12 cellular contexts compared by ENCODE assay signal in genomic region chr21:25964009-25964408, GRCh38.
DNase-seq lines count a peak whose midpoint lies in the region; ATAC-seq and TF ChIP-seq lines count a peak whose summit lies in the region.
"Had no signal": no experiment of that assay in that cellular context is flagged by ENCODE, and none has a peak within 500 bp of the region (broad histone marks: within the 10 kb centered on the region; RNA-seq: fewer than 3 reads in every experiment).

No MANE protein-coding gene starts in this region.

- H3K36me3 ChIP-seq in RWPE2 (ENCODE audit: low read depth): peaks cover 27% of the 10 kb centered on the region

- no peaks in the 10 kb centered on the region for H3K27me3 Mint-ChIP-seq in progenitor cell of endocrine pancreas
- no peaks in the 10 kb centered on the region for H3K27me3 Mint-ChIP-seq in activated CD8-positive, alpha-beta T cell treated with anti-CD3 and anti-CD28 coated beads, Interleukin-2, amount 10 ng/mL, durations not matched to agents 7 days and 5 days (ENCODE audit: low read depth)
- H3K27me3 Mint-ChIP-seq: activated B cell treated with CpG ODN at 0.5 μM for 24 hours had no signal

- no peaks in the 10 kb centered on the region for H3K27me3 ChIP-seq in RWPE2 (ENCODE audit: insufficient read depth, poor library complexity, severe bottlenecking)
- no peaks in the 10 kb centered on the region for H3K27me3 ChIP-seq in foreskin keratinocyte

- H3K4me1 ChIP-seq in RWPE2 (ENCODE audit: insufficient read depth, poor library complexity, severe bottlenecking): peaks cover 50% of the 10 kb centered on the region
- H3K4me1 ChIP-seq in foreskin keratinocyte: peaks cover 32% of the 10 kb centered on the region

- no peaks in the 10 kb centered on the region for H3K9me3 Mint-ChIP-seq in progenitor cell of endocrine pancreas (ENCODE audit: low read depth)
- H3K9me3 Mint-ChIP-seq in activated CD8-positive, alpha-beta T cell treated with anti-CD3 and anti-CD28 coated beads, Interleukin-2, amount 10 ng/mL, durations not matched to agents 7 days and 5 days (ENCODE audit: insufficient read depth): no peaks in the 10 kb centered on the region
- H3K9me3 Mint-ChIP-seq: activated B cell treated with CpG ODN at 0.5 μM for 24 hours; activated T-helper 2 cell treated with anti-CD3 and anti-CD28 coated beads, Interferon-gamma antibody, Interleukin-2, Interleukin-4, amounts not matched to agents 10 μg/mL and 5 μg/mL and 100 μg/mL, durations not matched to agents 14 hours and 24 hours and 36 hours had no signal

- no peaks in the 10 kb centered on the region for H3K9me3 ChIP-seq in RWPE2 (ENCODE audit: severe bottlenecking)

- H3K4me1 Mint-ChIP-seq in progenitor cell of endocrine pancreas (ENCODE audit: low read depth): peaks cover 23% of the 10 kb centered on the region
- H3K4me1 Mint-ChIP-seq in activated CD8-positive, alpha-beta T cell treated with anti-CD3 and anti-CD28 coated beads, Interleukin-2, amount 10 ng/mL, durations not matched to agents 7 days and 5 days (ENCODE audit: low read depth): peaks cover 10% of the 10 kb centered on the region

- peak overlapping the region; percentile 12 for H3K27ac Mint-ChIP-seq in progenitor cell of endocrine pancreas
- H3K27ac Mint-ChIP-seq in activated CD8-positive, alpha-beta T cell treated with anti-CD3 and anti-CD28 coated beads, Interleukin-2, amount 10 ng/mL, durations not matched to agents 7 days and 5 days: no peak overlapping the region
- H3K27ac Mint-ChIP-seq: activated B cell treated with CpG ODN at 0.5 μM for 24 hours; activated T-helper 2 cell treated with anti-CD3 and anti-CD28 coated beads, Interferon-gamma antibody, Interleukin-2, Interleukin-4, amounts not matched to agents 10 μg/mL and 5 μg/mL and 100 μg/mL, durations not matched to agents 14 hours and 24 hours and 36 hours had no signal

- H3K4me3 ChIP-seq in RWPE2 (ENCODE audit: severe bottlenecking): no peak overlapping the region
- H3K4me3 ChIP-seq: lung had no signal

- no peak for ATAC-seq in RWPE2 (ENCODE audit: low read depth)
- ATAC-seq in foreskin keratinocyte: peak; percentile 40
- no peak for ATAC-seq in GM21528 (IDR thresholded peaks at IDR 0.05; ENCODE audit: low FRiP score, unreplicated experiment)
- no peak for ATAC-seq in activated CD8-positive, alpha-beta T cell treated with anti-CD3 and anti-CD28 coated beads, Interleukin-2, amount 10 ng/mL, durations not matched to agents 7 days and 5 days

- DNase-seq in Daoy (ENCODE audit: low read depth) (peak; percentile 21), RWPE2 (ENCODE audit: low spot score) (no peak), foreskin keratinocyte (peak in 1 of 2 donors; percentile 40), progenitor cell of endocrine pancreas (ENCODE audit: low spot score, unreplicated experiment) (no peak)
- no peak for DNase-seq in activated CD8-positive, alpha-beta T cell treated with anti-CD3 and anti-CD28 coated beads, Interleukin-2, amount 10 ng/mL, durations not matched to agents 7 days and 5 days
- DNase-seq in stimulated activated CD4-positive, alpha-beta T cell treated with anti-CD3 and anti-CD28 coated beads, Interleukin-15, amount 100 ng/mL, for 24 hours: no peak
- no peak for DNase-seq in stimulated activated CD4-positive, alpha-beta T cell treated with anti-CD3 and anti-CD28 coated beads, Interleukin-4, amount 100 ng/mL, for 1 hour
- DNase-seq: activated B cell treated with CpG ODN at 0.5 μM for 24 hours; central memory CD4-positive, alpha-beta T cell had no signal

- H3K27ac ChIP-seq in RWPE2 (ENCODE audit: poor library complexity, severe bottlenecking): peak overlapping the region; percentile 68
- H3K27ac ChIP-seq in foreskin keratinocyte: peak overlapping the region; percentile 66

- CTCF ChIA-PET in activated CD8-positive, alpha-beta T cell treated with anti-CD3 and anti-CD28 coated beads, Interleukin-2, amount 10 ng/mL, durations not matched to agents 7 days and 5 days (lab: Charles Lee): no interaction called here

- TF ChIP-seq CTCF in RWPE2 (IDR thresholded peaks at IDR 0.05; ENCODE audit: poor library complexity, severe bottlenecking): no peak
- no peak for TF ChIP-seq CTCF in foreskin keratinocyte (conservative IDR thresholded peaks at IDR 0.05)
- no peak for TF ChIP-seq CTCF in progenitor cell of endocrine pancreas (IDR thresholded peaks at IDR 0.05; ENCODE audit: unreplicated experiment)

- H3K36me3 Mint-ChIP-seq in progenitor cell of endocrine pancreas (ENCODE audit: insufficient read depth): peaks cover 36% of the 10 kb centered on the region
- H3K36me3 Mint-ChIP-seq in activated CD8-positive, alpha-beta T cell treated with anti-CD3 and anti-CD28 coated beads, Interleukin-2, amount 10 ng/mL, durations not matched to agents 7 days and 5 days (ENCODE audit: low read depth): peaks cover 6% of the 10 kb centered on the region

- POLR2A ChIA-PET in activated CD8-positive, alpha-beta T cell treated with anti-CD3 and anti-CD28 coated beads, Interleukin-2, amount 10 ng/mL, durations not matched to agents 7 days and 5 days (lab: Charles Lee): no interaction called here

- H3K4me3 Mint-ChIP-seq in progenitor cell of endocrine pancreas (ENCODE audit: low read depth): no peak overlapping the region
- H3K4me3 Mint-ChIP-seq in activated CD8-positive, alpha-beta T cell treated with anti-CD3 and anti-CD28 coated beads, Interleukin-2, amount 10 ng/mL, durations not matched to agents 7 days and 5 days: no peak overlapping the region
- H3K4me3 Mint-ChIP-seq: activated B cell treated with CpG ODN at 0.5 μM for 24 hours had no signal
